Comparison of ENCODE assay signal across 9 cellular contexts in the genomic region with DNA sequence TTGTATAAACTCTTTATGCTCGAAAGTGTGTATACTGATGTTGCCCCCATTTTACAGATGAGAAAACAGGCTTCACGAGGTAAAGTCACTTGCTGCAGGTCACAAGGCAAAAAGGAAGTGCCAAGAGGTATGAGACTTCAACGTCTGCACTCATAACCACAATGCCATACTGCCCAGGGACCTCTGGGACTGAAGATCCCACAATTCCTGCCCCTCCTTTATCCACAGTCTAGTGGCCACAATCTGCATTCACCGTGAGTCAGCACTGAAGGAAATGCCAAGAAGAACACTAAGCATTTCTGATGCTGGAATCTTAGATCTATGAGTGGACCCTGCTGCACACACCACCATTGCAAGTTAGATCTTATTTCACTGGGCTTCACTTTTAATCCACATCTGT. TPM values are rescaled to one million over a fixed set of nuclear protein-coding genes. Genes with fewer than 3 reads are reported as not detected.
DNase-seq lines count a peak whose midpoint lies in the region; ATAC-seq and TF ChIP-seq lines count a peak whose summit lies in the region.
"Had no signal": no experiment of that assay in that cellular context is flagged by ENCODE, and none has a peak within 500 bp of the region (broad histone marks: within the 10 kb centered on the region; RNA-seq: fewer than 3 reads in every experiment).

No MANE protein-coding gene starts in this region.

- H3F3A ChIP-seq in smooth muscle cell (ENCODE audit: low read depth) = peaks cover 6% of the 10 kb centered on the region

- no peak overlapping the region for H3K4me3 ChIP-seq in epithelial cell of proximal tubule (ENCODE audit: low read depth, low read length)
- H3K4me3 ChIP-seq in smooth muscle cell = no peak overlapping the region

- no peak overlapping the region for H2AFZ ChIP-seq in smooth muscle cell (ENCODE audit: low read depth)

- H3K4me1 ChIP-seq in smooth muscle cell (ENCODE audit: low read depth) = peaks cover 5% of the 10 kb centered on the region

- no peaks in the 10 kb centered on the region for H3K36me3 ChIP-seq in smooth muscle cell (ENCODE audit: low read depth)

- TF ChIP-seq CTCF in epithelial cell of proximal tubule (conservative IDR thresholded peaks at IDR 0.05; ENCODE audit: low read depth, low read length) = no peak
- no peak for TF ChIP-seq CTCF in smooth muscle cell (IDR thresholded peaks at IDR 0.05; ENCODE audit: borderline replicate concordance, insufficient read depth, poor library complexity, severe bottlenecking)

- no peak overlapping the region for H3K9ac ChIP-seq in smooth muscle cell (ENCODE audit: low read depth)

- WGBS in smooth muscle cell (ENCODE audit: low lambda C conversion rate) = 40% methylated on average over 4 of the region's 4 CpGs

- intact Hi-C loops in Right ventricle myocardium superior (cut with DNase I) = no loop called here

- DNase-seq in HCEC 1CT = peak; percentile 97
- DNase-seq in SHP77 treated with DMSO at 0.1 percent for 48 hours (lab: John Stamatoyannopoulos, UW) = peak; percentile 19
- peak; percentile 60 for DNase-seq in epithelial cell of proximal tubule (ENCODE audit: low read depth)
- no peak for DNase-seq in smooth muscle cell (lab: John Stamatoyannopoulos, UW; ENCODE audit: unreplicated experiment)
- no peak for DNase-seq in activated CD4-positive, alpha-beta T cell treated with anti-CD3 and anti-CD28 coated beads for 4 hours
- no peak for DNase-seq in stimulated activated CD4-positive, alpha-beta T cell treated with anti-CD3 and anti-CD28 coated beads, Interleukin-4, amount 100 ng/mL, for 24 hours
- DNase-seq in Right ventricle myocardium superior = no peak
- DNase-seq: activated CD8-positive, alpha-beta memory T cell treated with anti-CD3 and anti-CD28 coated beads, Interleukin-2, amount 50 U/mL, for 48 hours; posterior cingulate gyrus had no signal

- no peak for ATAC-seq in Right ventricle myocardium superior (ENCODE audit: poor library complexity)

- peaks cover 79% of the 10 kb centered on the region for H4K20me1 ChIP-seq in smooth muscle cell (ENCODE audit: low read depth)

- no peaks in the 10 kb centered on the region for H3K27me3 ChIP-seq in smooth muscle cell (ENCODE audit: low read depth)

- H3K9me3 ChIP-seq in smooth muscle cell (replicated peaks; ENCODE audit: low read depth) = no peaks in the 10 kb centered on the region

- peak overlapping the region; percentile 41 for H3K4me2 ChIP-seq in smooth muscle cell

- peak overlapping the region; percentile 72 for H3K27ac ChIP-seq in smooth muscle cell (ENCODE audit: low read depth)

- H3K79me2 ChIP-seq in smooth muscle cell (ENCODE audit: low read depth) = peaks cover 36% of the 10 kb centered on the region

RNA-seq across cellular contexts. Expression of a gene that starts 37.3 kb away (rescaled TPM):
- total RNA-seq in epithelial cell of proximal tubule = 21.3 and 50.0 TPM in 2 replicates
- 22.1 and 24.0 TPM in 2 replicates for total RNA-seq in smooth muscle cell
- 47.5 and 50.0 TPM in 2 replicates for polyA plus RNA-seq in smooth muscle cell
- total RNA-seq in Right ventricle myocardium superior = 13.7 TPM

Comparison
In these comparisons a context has a peak if more than half of its experiments do, and no peak if none do; other contexts are left out.
1. DNase-seq: peak in HCEC 1CT (single experiment), SHP77 treated with DMSO at 0.1 percent for 48 hours (single experiment) and epithelial cell of proximal tubule (single experiment); none in smooth muscle cell (single experiment), activated CD4-positive, alpha-beta T cell treated with anti-CD3 and anti-CD28 coated beads for 4 hours (0 of 2), stimulated activated CD4-positive, alpha-beta T cell treated with anti-CD3 and anti-CD28 coated beads, Interleukin-4, amount 100 ng/mL, for 24 hours (single experiment) and Right ventricle myocardium superior (single experiment).